In the genomic region with DNA sequence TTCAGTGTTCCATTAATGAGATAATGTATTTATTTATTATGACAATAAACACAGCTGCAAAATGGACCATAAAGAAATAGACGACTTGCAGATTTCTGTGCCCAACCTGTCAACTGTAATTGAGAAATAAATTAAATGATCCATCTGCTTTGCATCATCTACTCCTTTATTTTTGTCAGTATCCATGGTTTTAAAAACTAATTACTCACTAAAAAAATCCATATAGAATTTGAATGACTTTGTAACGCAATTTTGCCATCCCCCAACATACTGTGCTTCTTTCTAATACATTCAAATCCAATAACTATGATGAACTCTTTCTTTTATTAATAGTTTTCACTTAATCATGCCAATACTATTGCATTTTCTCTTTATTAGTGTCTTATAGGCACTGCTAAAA, we compare ENCODE assay signal across 22 cellular contexts.
DNase-seq lines count a peak whose midpoint lies in the region; ATAC-seq and TF ChIP-seq lines count a peak whose summit lies in the region.
"Had no signal": no experiment of that assay in that cellular context is flagged by ENCODE, and none has a peak within 500 bp of the region (broad histone marks: within the 10 kb centered on the region; RNA-seq: fewer than 3 reads in every experiment).

No MANE protein-coding gene starts in this region.

- H4K20me1 ChIP-seq in GM23248 (ENCODE audit: insufficient read depth): no peaks in the 10 kb centered on the region
- no peaks in the 10 kb centered on the region for H4K20me1 ChIP-seq in smooth muscle cell (ENCODE audit: low read depth)

- H3K27ac ChIP-seq in GM23248: no peak overlapping the region
- no peak overlapping the region for H3K27ac ChIP-seq in smooth muscle cell (ENCODE audit: low read depth)
- H3K27ac ChIP-seq: A549 had no signal

- H2AFZ ChIP-seq in GM23248 (no peak overlapping the region), smooth muscle cell (ENCODE audit: low read depth) (no peak overlapping the region)

- in situ Hi-C loops in GM23248 (cut with MboI): no loop called here

- H3K9ac ChIP-seq in GM23248 (no peak overlapping the region), skeletal muscle satellite cell (ENCODE audit: low read depth, low read length) (peak overlapping the region; percentile 31), smooth muscle cell (ENCODE audit: low read depth) (no peak overlapping the region)

- ATAC-seq in SK-N-SH treated with all-trans-retinoic acid at 6 μM for 48 hours: no peak; the same call in 2 of the 3 replicates
- no peak for ATAC-seq in HG02610 (IDR thresholded peaks at IDR 0.05; ENCODE audit: unreplicated experiment)
- ATAC-seq: A549 had no signal

- H3F3A ChIP-seq in GM23248 (ENCODE audit: insufficient read depth): peaks cover 9% of the 10 kb centered on the region; the same call in 1 of the 2 replicates
- H3F3A ChIP-seq in smooth muscle cell (ENCODE audit: low read depth): no peaks in the 10 kb centered on the region

- H3K9me3 ChIP-seq in GM23248 (ENCODE audit: low read depth) (no peaks in the 10 kb centered on the region), skeletal muscle satellite cell (replicated peaks; ENCODE audit: low read length) (no peaks in the 10 kb centered on the region), smooth muscle cell (replicated peaks; ENCODE audit: low read depth) (no peaks in the 10 kb centered on the region)
- H3K9me3 ChIP-seq: BE2C, HAP-1 had no signal

- H3K4me1 ChIP-seq in GM23248 (ENCODE audit: insufficient read depth): peaks cover 25% of the 10 kb centered on the region
- H3K4me1 ChIP-seq in skeletal muscle satellite cell (ENCODE audit: control insufficient read depth, insufficient read depth, low read length): peaks cover 25% of the 10 kb centered on the region
- peaks cover 5% of the 10 kb centered on the region for H3K4me1 ChIP-seq in smooth muscle cell (ENCODE audit: low read depth)
- H3K4me1 ChIP-seq: A549, BE2C had no signal

- H3K4me2 ChIP-seq in GM23248 (ENCODE audit: unreplicated experiment): peak overlapping the region; percentile 31
- no peak overlapping the region for H3K4me2 ChIP-seq in skeletal muscle satellite cell (ENCODE audit: low read length)
- H3K4me2 ChIP-seq in smooth muscle cell: no peak overlapping the region
- H3K4me2 ChIP-seq: A549 had no signal

- H3K4me3 ChIP-seq in GM23248 (0 out of 2 replicates have a peak overlapping the region, but pooled peaks have one; percentile 12), skeletal muscle satellite cell (ENCODE audit: low read length) (no peak overlapping the region), smooth muscle cell (no peak overlapping the region)
- H3K4me3 ChIP-seq: A549, GM12878, HAP-1 had no signal

- TF ChIP-seq CTCF in smooth muscle cell (IDR thresholded peaks at IDR 0.05; ENCODE audit: borderline replicate concordance, insufficient read depth, poor library complexity, severe bottlenecking): no peak

- H3K36me3 ChIP-seq in GM23248 (ENCODE audit: low read depth) (no peaks in the 10 kb centered on the region), skeletal muscle satellite cell (ENCODE audit: insufficient read depth, low read length) (no peaks in the 10 kb centered on the region), smooth muscle cell (ENCODE audit: low read depth) (no peaks in the 10 kb centered on the region)
- H3K36me3 ChIP-seq: BE2C, HAP-1 had no signal

- H3K79me2 ChIP-seq in GM23248 (ENCODE audit: insufficient read depth) (no peaks in the 10 kb centered on the region), smooth muscle cell (ENCODE audit: low read depth) (no peaks in the 10 kb centered on the region)

- no peaks in the 10 kb centered on the region for H3K9me2 ChIP-seq in GM23248 (ENCODE audit: insufficient read depth)

- DNase-seq in GM23248 (no peak), left kidney (ENCODE audit: low read depth, low spot score) (peak; percentile 9), ecto neural progenitor cell (ENCODE audit: low spot score) (no peak), smooth muscle cell (lab: John Stamatoyannopoulos, UW; ENCODE audit: unreplicated experiment) (no peak)
- DNase-seq: 8988T; ACHN; AML-193; BE2C; C1 segment of cervical spinal cord; Calu3; CD4-positive, alpha-beta memory T cell; COR-L47; DMS153; DND-41; GOT3; HFFc6 had no signal

- no peaks in the 10 kb centered on the region for H3K27me3 ChIP-seq in GM23248 (replicated peaks; ENCODE audit: insufficient read depth)
- no peaks in the 10 kb centered on the region for H3K27me3 ChIP-seq in skeletal muscle satellite cell (ENCODE audit: control insufficient read depth, insufficient read depth, low read length)
- H3K27me3 ChIP-seq in smooth muscle cell (ENCODE audit: low read depth): no peaks in the 10 kb centered on the region
- H3K27me3 ChIP-seq: BE2C had no signal

- WGBS in GM23248 (ENCODE audit: low coverage in 1 of 2, low lambda C conversion rate in 2 of 2, missing lambda C conversion rate in 2 of 2), 2 experiments: 22 to 30% methylated on average over 2 of the region's 2 CpGs
- 83% methylated on average over 2 of the region's 2 CpGs for WGBS in smooth muscle cell (ENCODE audit: low lambda C conversion rate)

TF ChIP-seq in SK-N-SH treated with all-trans-retinoic acid at 6 μM for 48 hours, 23 proteins besides CTCF, POLR2A, EP300 and RAD21:
- TF ChIP-seq TCF4 (CRISPR knock-in tag; IDR thresholded peaks at IDR 0.05; ENCODE audit: borderline replicate concordance): peak; percentile 62; the same call in 1 of the 2 replicates
- TF ChIP-seq, protein P1, sequence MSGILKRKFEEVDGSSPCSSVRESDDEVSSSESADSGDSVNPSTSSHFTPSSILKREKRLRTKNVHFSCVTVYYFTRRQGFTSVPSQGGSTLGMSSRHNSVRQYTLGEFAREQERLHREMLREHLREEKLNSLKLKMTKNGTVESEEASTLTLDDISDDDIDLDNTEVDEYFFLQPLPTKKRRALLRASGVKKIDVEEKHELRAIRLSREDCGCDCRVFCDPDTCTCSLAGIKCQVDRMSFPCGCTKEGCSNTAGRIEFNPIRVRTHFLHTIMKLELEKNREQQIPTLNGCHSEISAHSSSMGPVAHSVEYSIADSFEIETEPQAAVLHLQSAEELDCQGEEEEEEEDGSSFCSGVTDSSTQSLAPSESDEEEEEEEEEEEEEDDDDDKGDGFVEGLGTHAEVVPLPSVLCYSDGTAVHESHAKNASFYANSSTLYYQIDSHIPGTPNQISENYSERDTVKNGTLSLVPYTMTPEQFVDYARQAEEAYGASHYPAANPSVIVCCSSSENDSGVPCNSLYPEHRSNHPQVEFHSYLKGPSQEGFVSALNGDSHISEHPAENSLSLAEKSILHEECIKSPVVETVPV (CRISPR knock-in tag; IDR thresholded peaks at IDR 0.05): peak; percentile 61; the same call in 1 of the 2 replicates
- peak; percentile 61; the same call in 1 of the 2 replicates for TF ChIP-seq ZC3H10 (CRISPR knock-in tag; IDR thresholded peaks at IDR 0.05)
- peak; percentile 52 for TF ChIP-seq ISL1 (CRISPR knock-in tag; IDR thresholded peaks at IDR 0.05)
- TF ChIP-seq, protein P2, sequence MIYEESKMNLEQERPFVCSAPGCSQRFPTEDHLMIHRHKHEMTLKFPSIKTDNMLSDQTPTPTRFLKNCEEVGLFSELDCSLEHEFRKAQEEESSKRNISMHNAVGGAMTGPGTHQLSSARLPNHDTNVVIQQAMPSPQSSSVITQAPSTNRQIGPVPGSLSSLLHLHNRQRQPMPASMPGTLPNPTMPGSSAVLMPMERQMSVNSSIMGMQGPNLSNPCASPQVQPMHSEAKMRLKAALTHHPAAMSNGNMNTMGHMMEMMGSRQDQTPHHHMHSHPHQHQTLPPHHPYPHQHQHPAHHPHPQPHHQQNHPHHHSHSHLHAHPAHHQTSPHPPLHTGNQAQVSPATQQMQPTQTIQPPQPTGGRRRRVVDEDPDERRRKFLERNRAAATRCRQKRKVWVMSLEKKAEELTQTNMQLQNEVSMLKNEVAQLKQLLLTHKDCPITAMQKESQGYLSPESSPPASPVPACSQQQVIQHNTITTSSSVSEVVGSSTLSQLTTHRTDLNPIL (CRISPR knock-in tag; IDR thresholded peaks at IDR 0.05; ENCODE audit: low read depth): no peak
